ENCODE assay signal across 12 cellular contexts in genomic region chr2:88668862-88669261, GRCh38. TPM values are rescaled to one million over a fixed set of nuclear protein-coding genes. Genes with fewer than 3 reads are reported as not detected.
DNase-seq lines count a peak whose midpoint lies in the region; ATAC-seq, FAIRE-seq and TF ChIP-seq lines count a peak whose summit lies in the region.
"Had no signal": no experiment of that assay in that cellular context is flagged by ENCODE, and none has a peak within 500 bp of the region (broad histone marks: within the 10 kb centered on the region; RNA-seq: fewer than 3 reads in every experiment).

No MANE protein-coding gene starts in this region.

- FAIRE-seq in GM12891 (lab: Jason Lieb, UNC) (peak; percentile 43), H1 (lab: Jason Lieb, UNC) (no peak), GM19239 (lab: Jason Lieb, UNC) (no peak)

- H2BK120ac ChIP-seq in H1 (replicated peaks; ENCODE audit: low read depth, low read length) = no peak overlapping the region

- CTCF ChIA-PET in H1 (lab: Charles Lee; ENCODE audit: partially characterized antibody) = interaction anchor here (0.6 to 13.6 kb wide), 21 partner anchors 8 to 478 kb away, joined by 3 to 306 read pairs (median 6); no protein-coding TSS in a partner anchor
- CTCF ChIA-PET in activated CD4-positive, alpha-beta memory T cell treated with anti-CD3 and anti-CD28 coated beads, Interleukin-2, amount 10 ng/mL, durations not matched to agents 7 days and 5 days (lab: Charles Lee) = interaction anchor here (0.6 to 5.5 kb wide), 21 partner anchors 10 to 320 kb away, joined by 3 to 121 read pairs (median 4); partner anchors contain the start of gene EIF2AK3

- no peaks in the 10 kb centered on the region for H3K9me3 Mint-ChIP-seq in stimulated activated memory B cell treated with anti-CD40 and anti-IgM and Interleukin-4, amounts not matched to agents 10 μg/mL and 1 μg/mL and 100 μg/mL, for 72 hours
- H3K9me3 Mint-ChIP-seq in activated CD4-positive, alpha-beta memory T cell treated with anti-CD3 and anti-CD28 coated beads, Interleukin-2, amount 10 ng/mL, durations not matched to agents 7 days and 5 days = no peaks in the 10 kb centered on the region

- no peak overlapping the region for H3K23ac ChIP-seq in H1 (ENCODE audit: insufficient read length)

- H3K4me1 Mint-ChIP-seq in stimulated activated memory B cell treated with anti-CD40 and anti-IgM and Interleukin-4, amounts not matched to agents 10 μg/mL and 1 μg/mL and 100 μg/mL, for 72 hours = peaks cover 7% of the 10 kb centered on the region
- peaks cover 4% of the 10 kb centered on the region for H3K4me1 Mint-ChIP-seq in activated CD4-positive, alpha-beta memory T cell treated with anti-CD3 and anti-CD28 coated beads, Interleukin-2, amount 10 ng/mL, durations not matched to agents 7 days and 5 days

- no peak overlapping the region for H3K18ac ChIP-seq in H1 (ENCODE audit: extremely low read depth, low read length)

- no peak overlapping the region for H4K5ac ChIP-seq in H1 (ENCODE audit: insufficient read length, low read depth, low read length)

- TF ChIP-seq RAD21 in H1 (IDR thresholded peaks at IDR 0.05 in 1 of 2, conservative IDR thresholded peaks at IDR 0.05 in 1 of 2; ENCODE audit: low read depth in 2 of 2, low read length in 2 of 2) = no peak

- intact Hi-C loops in right lobe of liver (cut with DNase I) = no loop called here

- no peak overlapping the region for H4K8ac ChIP-seq in H1 (ENCODE audit: extremely low read depth, insufficient read depth, low read length)

- no peak overlapping the region for H3K56ac ChIP-seq in H1 (replicated peaks; ENCODE audit: insufficient read length, low read depth, low read length)

- H3K4ac ChIP-seq in H1 (replicated peaks; ENCODE audit: insufficient read length, low read depth, low read length) = no peak overlapping the region

- TF ChIP-seq CTCF in H1 (IDR thresholded peaks at IDR 0.05; ENCODE audit: control extremely low read depth in 1 of 3, insufficient read depth in 1 of 3, low read depth in 1 of 3, low read length in 3 of 3) (no peak), right lobe of liver (IDR thresholded peaks at IDR 0.05) (no peak)

- H2BK5ac ChIP-seq in H1 (ENCODE audit: low read depth, low read length) = no peak overlapping the region

- H3K27ac ChIP-seq in H1 (ENCODE audit: low read depth, low read length) = no peak overlapping the region
- peak overlapping the region; percentile 42 to 68 (median 49) for H3K27ac ChIP-seq in right lobe of liver
- H3K27ac ChIP-seq: BLaER1 treated with 17β-estradiol and CSF1 and Interleukin-3, amounts not matched to agents 10 nM and 100 nM; GM23248; KMS-11 had no signal

- H3K9me3 ChIP-seq in H1 (ENCODE audit: insufficient read depth in 2 of 2, low read depth in 1 of 2, low read length in 1 of 2) (no peaks in the 10 kb centered on the region), right lobe of liver (no peaks in the 10 kb centered on the region)

- H2AK5ac ChIP-seq in H1 (ENCODE audit: low read depth, low read length) = no peak overlapping the region

- no peaks in the 10 kb centered on the region for H3K36me3 ChIP-seq in H1 (ENCODE audit: control insufficient read depth in 2 of 4, insufficient read depth in 4 of 4, low read length in 3 of 4)
- no peaks in the 10 kb centered on the region for H3K36me3 ChIP-seq in right lobe of liver
- H3K36me3 ChIP-seq: BLaER1 treated with 17β-estradiol and CSF1 and Interleukin-3, amounts not matched to agents 10 nM and 100 nM had no signal

- no peak overlapping the region for H3K14ac ChIP-seq in H1 (ENCODE audit: insufficient read length)

- no peaks in the 10 kb centered on the region for H4K20me1 ChIP-seq in H1 (replicated peaks in 1 of 2; ENCODE audit: control insufficient read depth in 1 of 2, insufficient read depth in 2 of 2, low read length in 2 of 2)
- H4K20me1 ChIP-seq: BLaER1 treated with 17β-estradiol and CSF1 and Interleukin-3, amounts not matched to agents 10 nM and 100 nM had no signal

- WGBS in H1 (ENCODE audit: extremely low coverage in 1 of 2, insufficient coverage in 1 of 2, insufficient read length in 1 of 2, insufficient replicate concordance in 2 of 2, low coverage in 1 of 2, low lambda C conversion rate in 2 of 2, missing lambda C conversion rate in 1 of 2), 2 experiments = 86% methylated on average over 2 of the region's 2 CpGs; no CpG with 5 or more reads in 1 of the 2 experiments
- WGBS in right lobe of liver (ENCODE audit: insufficient coverage, low coverage, low lambda C conversion rate, missing lambda C conversion rate) = 56% methylated on average over 2 of the region's 2 CpGs

- no peak overlapping the region for H2AFZ ChIP-seq in H1 (ENCODE audit: low read length)
- H2AFZ ChIP-seq: GM23248 had no signal

- DNase-seq in GM12891 (ENCODE audit: insufficient read length, low spot score) (no peak), H1 (ENCODE audit: low read depth in 1 of 2, low spot score in 2 of 2) (no peak), right lobe of liver (peak in 2 of 3 donors; percentile 43 to 69), GM19239 (ENCODE audit: insufficient read length, low spot score) (no peak)
- no peak for DNase-seq in activated CD4-positive, alpha-beta memory T cell treated with anti-CD3 and anti-CD28 coated beads, Interleukin-2, amount 10 ng/mL, durations not matched to agents 7 days and 5 days

- POLR2A ChIA-PET in H1 (lab: Charles Lee; ENCODE audit: partially characterized antibody) = no interaction called here
- POLR2A ChIA-PET in activated CD4-positive, alpha-beta memory T cell treated with anti-CD3 and anti-CD28 coated beads, Interleukin-2, amount 10 ng/mL, durations not matched to agents 7 days and 5 days (lab: Charles Lee) = interaction anchor here (0.7 to 5.5 kb wide), 5 partner anchors 42 to 78 kb away, joined by 3 to 36 read pairs (median 3); partner anchors contain the start of gene EIF2AK3

- H2BK15ac ChIP-seq in H1 (ENCODE audit: low read length) = 0 out of 2 replicates have a peak overlapping the region, but pooled peaks have one; percentile 46

- H3K4me2 ChIP-seq in H1 (ENCODE audit: insufficient read depth in 1 of 2, low read depth in 2 of 2, low read length in 2 of 2) = no peak overlapping the region
- H3K4me2 ChIP-seq: BLaER1 treated with 17β-estradiol and CSF1 and Interleukin-3, amounts not matched to agents 10 nM and 100 nM; KMS-11 had no signal

- H3K4me1 ChIP-seq in H1 (replicated peaks in 1 of 4; ENCODE audit: control insufficient read depth in 3 of 4, insufficient read depth in 4 of 4, low read length in 3 of 4) = no peaks in the 10 kb centered on the region; a peak in 1 of 7 replicates
- H3K4me1 ChIP-seq in right lobe of liver = peaks cover 0 to 12% (median 3%) of the 10 kb centered on the region in 4 donors
- H3K4me1 ChIP-seq: BLaER1 treated with 17β-estradiol and CSF1 and Interleukin-3, amounts not matched to agents 10 nM and 100 nM had no signal

- no peaks in the 10 kb centered on the region for H3K27me3 ChIP-seq in H1 (replicated peaks in 1 of 4; ENCODE audit: control insufficient read depth in 3 of 4, extremely low read depth in 1 of 4, insufficient read depth in 3 of 4, low read length in 3 of 4)
- H3K27me3 ChIP-seq in right lobe of liver = no peaks in the 10 kb centered on the region
- H3K27me3 ChIP-seq: BLaER1 treated with 17β-estradiol and CSF1 and Interleukin-3, amounts not matched to agents 10 nM and 100 nM had no signal

- peak; percentile 86 to 91 (median 88) for ATAC-seq in right lobe of liver
- no peak for ATAC-seq in stimulated activated memory B cell treated with anti-CD40 and anti-IgM and Interleukin-4, amounts not matched to agents 10 μg/mL and 1 μg/mL and 100 μg/mL, for 72 hours
- ATAC-seq in GM18520 (IDR thresholded peaks at IDR 0.05; ENCODE audit: unreplicated experiment) = no peak

- no peaks in the 10 kb centered on the region for H3K79me1 ChIP-seq in H1 (ENCODE audit: low read depth, low read length)

- H2BK20ac ChIP-seq in H1 (ENCODE audit: low read length) = no peak overlapping the region

- H3K27me3 Mint-ChIP-seq in stimulated activated memory B cell treated with anti-CD40 and anti-IgM and Interleukin-4, amounts not matched to agents 10 μg/mL and 1 μg/mL and 100 μg/mL, for 72 hours = no peaks in the 10 kb centered on the region
- peaks cover 3% of the 10 kb centered on the region for H3K27me3 Mint-ChIP-seq in activated CD4-positive, alpha-beta memory T cell treated with anti-CD3 and anti-CD28 coated beads, Interleukin-2, amount 10 ng/mL, durations not matched to agents 7 days and 5 days
- H3K27me3 Mint-ChIP-seq: IgD-negative memory B cell had no signal

- peaks cover 3% of the 10 kb centered on the region for H3K36me3 Mint-ChIP-seq in stimulated activated memory B cell treated with anti-CD40 and anti-IgM and Interleukin-4, amounts not matched to agents 10 μg/mL and 1 μg/mL and 100 μg/mL, for 72 hours
- H3K36me3 Mint-ChIP-seq in activated CD4-positive, alpha-beta memory T cell treated with anti-CD3 and anti-CD28 coated beads, Interleukin-2, amount 10 ng/mL, durations not matched to agents 7 days and 5 days (ENCODE audit: low read depth) = no peaks in the 10 kb centered on the region
- H3K36me3 Mint-ChIP-seq: CD4-positive, CD25-positive, alpha-beta regulatory T cell had no signal

- no peak for TF ChIP-seq EP300 in H1 (IDR thresholded peaks at IDR 0.05; ENCODE audit: borderline replicate concordance in 1 of 2, low read depth in 2 of 2, low read length in 2 of 2)

- H3K79me2 ChIP-seq in H1 (ENCODE audit: control insufficient read depth in 1 of 2, insufficient read depth in 2 of 2, low read length in 2 of 2) = no peaks in the 10 kb centered on the region

- TF ChIP-seq POLR2A in GM12891 (IDR thresholded peaks at IDR 0.05; ENCODE audit: low read depth, low read length) (no peak), H1 (IDR thresholded peaks at IDR 0.05; ENCODE audit: control extremely low read depth in 1 of 2, low read depth in 2 of 2, low read length in 2 of 2) (no peak), right lobe of liver (IDR thresholded peaks at IDR 0.05) (no peak)

- H2BK12ac ChIP-seq in H1 (ENCODE audit: low read depth, low read length) = no peak overlapping the region

- H4K91ac ChIP-seq in H1 (replicated peaks; ENCODE audit: insufficient read length, low read length) = no peak overlapping the region

- H3K27ac Mint-ChIP-seq in stimulated activated memory B cell treated with anti-CD40 and anti-IgM and Interleukin-4, amounts not matched to agents 10 μg/mL and 1 μg/mL and 100 μg/mL, for 72 hours = peak overlapping the region; percentile 2
- H3K27ac Mint-ChIP-seq in activated CD4-positive, alpha-beta memory T cell treated with anti-CD3 and anti-CD28 coated beads, Interleukin-2, amount 10 ng/mL, durations not matched to agents 7 days and 5 days = no peak overlapping the region
- H3K27ac Mint-ChIP-seq: IgD-negative memory B cell had no signal

- no peaks in the 10 kb centered on the region for H3K23me2 ChIP-seq in H1 (ENCODE audit: low read depth, low read length)

- no peak overlapping the region for H3K9ac ChIP-seq in H1 (replicated peaks in 1 of 4; ENCODE audit: extremely low read depth in 1 of 4, low read depth in 3 of 4, low read length in 3 of 4)
- H3K9ac ChIP-seq: BLaER1 treated with 17β-estradiol and CSF1 and Interleukin-3, amounts not matched to agents 10 nM and 100 nM; GM23248; KMS-11 had no signal

- no peak overlapping the region for H3K4me3 ChIP-seq in H1 (ENCODE audit: extremely low read depth in 1 of 4, insufficient read depth in 2 of 4, low read depth in 3 of 4, low read length in 4 of 4)
- no peak overlapping the region for H3K4me3 ChIP-seq in right lobe of liver
- H3K4me3 ChIP-seq: BLaER1 treated with 17β-estradiol and CSF1 and Interleukin-3, amounts not matched to agents 10 nM and 100 nM; GM23248 had no signal

- no peak overlapping the region for H3K4me3 Mint-ChIP-seq in stimulated activated memory B cell treated with anti-CD40 and anti-IgM and Interleukin-4, amounts not matched to agents 10 μg/mL and 1 μg/mL and 100 μg/mL, for 72 hours
- H3K4me3 Mint-ChIP-seq in activated CD4-positive, alpha-beta memory T cell treated with anti-CD3 and anti-CD28 coated beads, Interleukin-2, amount 10 ng/mL, durations not matched to agents 7 days and 5 days = no peak overlapping the region
- H3K4me3 Mint-ChIP-seq: CD4-positive, CD25-positive, alpha-beta regulatory T cell; IgD-negative memory B cell had no signal

RNA-seq across cellular contexts. Expression of gene RPIA, which starts 22.6 kb away (rescaled TPM):
- polyA plus RNA-seq in GM12891 (2012; ENCODE audit: low read depth, missing spikeins) = 29.1 TPM
- total RNA-seq in H1 (2021; fragmentation: NEBNext Ultra II Directional; extraction: Animal tissue kit (Norgen Biotek cat#: 25700)) = 24.0 and 26.7 TPM in 2 replicates
- polyA plus RNA-seq in H1 (2011; rRNA removed) = 9.1 and 13.1 TPM in 2 replicates
- polyA plus RNA-seq in H1 (2011; cell fraction: cytosol; rRNA removed) = 16.0 TPM
- 7.2 TPM for polyA plus RNA-seq in H1 (2011; cell fraction: nucleus; rRNA removed)
- polyA plus RNA-seq in H1 (2012, experiment 1 of 2) = 17.9 to 21.7 TPM (median 20.8 TPM) in 4 replicates
- polyA plus RNA-seq in H1 (2012, experiment 2 of 2) = 5.2 TPM
- 12.3 TPM for polyA plus RNA-seq in H1 (2013, experiment 1 of 2)
- 12.0 TPM for polyA plus RNA-seq in H1 (2013, experiment 2 of 2)
- polyA minus RNA-seq in H1 (2011; rRNA and poly(A)+ RNA removed) = 11.2 and 12.6 TPM in 2 replicates
- 5.6 TPM for polyA minus RNA-seq in H1 (2011; cell fraction: cytosol; rRNA and poly(A)+ RNA removed)
- 8.8 TPM for polyA minus RNA-seq in H1 (2011; cell fraction: nucleus; rRNA and poly(A)+ RNA removed)
- total RNA-seq in right lobe of liver = 1 to 10 TPM; 2.2 to 4.8 (median 3.2) TPM
- total RNA-seq in activated CD4-positive, alpha-beta memory T cell treated with anti-CD3 and anti-CD28 coated beads, Interleukin-2, amount 10 ng/mL, durations not matched to agents 7 days and 5 days = 10 to 100 TPM; 27.9 to 30.1 TPM

RNA-seq across cellular contexts. Expression of gene EIF2AK3, which starts 41.6 kb away (rescaled TPM):
- 16.4 TPM for polyA plus RNA-seq in GM12891 (2012; ENCODE audit: low read depth, missing spikeins)
- 22.7 and 22.8 TPM in 2 replicates for total RNA-seq in H1 (2021; fragmentation: NEBNext Ultra II Directional; extraction: Animal tissue kit (Norgen Biotek cat#: 25700))
- 3.3 and 5.8 TPM in 2 replicates for polyA plus RNA-seq in H1 (2011; rRNA removed)
- 5.4 TPM for polyA plus RNA-seq in H1 (2011; cell fraction: cytosol; rRNA removed)
- polyA plus RNA-seq in H1 (2011; cell fraction: nucleus; rRNA removed) = 4.2 TPM
- polyA plus RNA-seq in H1 (2012, experiment 1 of 2) = 13.0 to 21.6 TPM (median 15.6 TPM) in 4 replicates
- polyA plus RNA-seq in H1 (2012, experiment 2 of 2) = 0.98 TPM
- 22.0 TPM for polyA plus RNA-seq in H1 (2013, experiment 1 of 2)
- 25.2 TPM for polyA plus RNA-seq in H1 (2013, experiment 2 of 2)
- polyA minus RNA-seq in H1 (2011; rRNA and poly(A)+ RNA removed) = 9.5 and 23.6 TPM in 2 replicates
- 8.9 TPM for polyA minus RNA-seq in H1 (2011; cell fraction: cytosol; rRNA and poly(A)+ RNA removed)
- polyA minus RNA-seq in H1 (2011; cell fraction: nucleus; rRNA and poly(A)+ RNA removed) = 16.7 TPM
- total RNA-seq in right lobe of liver = 10 to 100 TPM in 4 of 6 experiments, 1 to 10 TPM in 2; 7.0 to 19.1 (median 11.1) TPM
- total RNA-seq in activated CD4-positive, alpha-beta memory T cell treated with anti-CD3 and anti-CD28 coated beads, Interleukin-2, amount 10 ng/mL, durations not matched to agents 7 days and 5 days = 10 to 100 TPM; 29.2 to 31.5 TPM

Comparison
In these comparisons a context has a peak if more than half of its experiments do, and no peak if none do; other contexts are left out.
1. DNase-seq: peak in right lobe of liver (2 of 3); none in GM12891 (single experiment), H1 (0 of 2), activated CD4-positive, alpha-beta memory T cell treated with anti-CD3 and anti-CD28 coated beads, Interleukin-2, amount 10 ng/mL, durations not matched to agents 7 days and 5 days (single experiment) and GM19239 (single experiment).
2. ATAC-seq: peak in right lobe of liver (4 of 4); none in stimulated activated memory B cell treated with anti-CD40 and anti-IgM and Interleukin-4, amounts not matched to agents 10 μg/mL and 1 μg/mL and 100 μg/mL, for 72 hours (single experiment) and GM18520 (single experiment).